ENCODE assay signal across 30 cellular contexts in the genomic region with DNA sequence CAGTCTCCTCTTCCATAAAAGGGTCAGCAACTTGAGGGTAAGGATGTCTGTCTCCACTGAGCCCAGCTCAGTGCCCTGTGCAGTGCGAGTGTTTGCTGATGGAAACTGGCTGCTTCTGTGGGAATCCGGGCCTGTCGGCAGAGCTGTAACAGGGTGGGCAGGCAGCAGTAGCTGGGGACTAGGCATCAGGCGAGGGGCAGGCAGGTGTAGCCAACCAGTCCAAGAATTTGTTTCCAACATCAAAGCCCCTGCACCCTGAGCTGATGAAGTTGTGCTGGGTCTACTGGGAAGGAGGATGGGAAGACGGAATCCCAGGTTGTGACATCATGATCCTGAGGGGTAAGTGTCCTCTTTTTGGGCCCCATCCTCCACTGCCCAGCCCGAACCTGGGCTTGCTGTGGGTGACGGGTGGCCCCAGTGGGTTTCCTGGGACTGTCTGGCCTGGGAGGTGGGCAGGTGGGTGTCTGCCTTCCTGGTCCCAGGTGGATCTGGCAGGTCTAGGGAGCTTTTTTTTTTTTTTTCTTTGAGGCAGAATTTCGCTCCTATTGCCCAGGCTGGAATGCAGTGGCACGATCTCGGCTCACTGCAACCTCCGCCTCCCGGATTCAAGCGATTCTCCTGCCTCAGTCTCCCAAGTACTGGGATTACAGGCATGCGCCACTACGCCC. TPM values are rescaled to one million over a fixed set of nuclear protein-coding genes. Genes with fewer than 3 reads are reported as not detected.
DNase-seq lines count a peak whose midpoint lies in the region; FAIRE-seq and TF ChIP-seq lines count a peak whose summit lies in the region.
"Had no signal": no experiment of that assay in that cellular context is flagged by ENCODE, and none has a peak within 500 bp of the region (broad histone marks: within the 10 kb centered on the region; RNA-seq: fewer than 3 reads in every experiment).

No MANE protein-coding gene starts in this region.

- H3K4me1 ChIP-seq in HEK293 (ENCODE audit: control insufficient read depth, insufficient read depth, low read length) (no peaks in the 10 kb centered on the region), H1 (replicated peaks in 1 of 4; ENCODE audit: control insufficient read depth in 3 of 4, insufficient read depth in 4 of 4, low read length in 3 of 4) (peaks cover 0 to 3% (median 0%) of the 10 kb centered on the region in 4 experiments; a peak in 1 of 7 replicates), spleen (peaks cover 0 to 14% (median 6%) of the 10 kb centered on the region in 6 donors), uterus (no peaks in the 10 kb centered on the region)
- H3K4me1 ChIP-seq: BLaER1 treated with 17β-estradiol and CSF1 and Interleukin-3, amounts not matched to agents 10 nM and 100 nM; esophagus squamous epithelium had no signal

- H3K4me3 Mint-ChIP-seq in Calu3 (ENCODE audit: low read depth, unreplicated experiment) = no peak overlapping the region
- no peak overlapping the region for H3K4me3 Mint-ChIP-seq in activated CD4-positive, alpha-beta memory T cell treated with anti-CD3 and anti-CD28 coated beads, Interleukin-2, amount 10 ng/mL, durations not matched to agents 7 days and 5 days
- H3K4me3 Mint-ChIP-seq: activated CD8-positive, alpha-beta memory T cell treated with anti-CD3 and anti-CD28 coated beads, Interleukin-2, amount 10 ng/mL, durations not matched to agents 7 days and 5 days; endodermal cell had no signal

- no peak for TF ChIP-seq RAD21 in H1 (IDR thresholded peaks at IDR 0.05 in 1 of 2, conservative IDR thresholded peaks at IDR 0.05 in 1 of 2; ENCODE audit: low read depth in 2 of 2, low read length in 2 of 2)

- H2BK12ac ChIP-seq in H1 (ENCODE audit: low read depth, low read length) = no peak overlapping the region

- intact Hi-C loops in Calu3 (cut with micrococcal nuclease; ENCODE audit: unreplicated experiment) = no loop called here
- intact Hi-C loops in spleen (cut with DNase I; ENCODE audit: low total_unique reads) = no loop called here
- intact Hi-C loops in uterus (cut with DNase I; ENCODE audit: low total_unique reads) = no loop called here

- TF ChIP-seq POLR2A in H1 (IDR thresholded peaks at IDR 0.05; ENCODE audit: control extremely low read depth in 1 of 2, low read depth in 2 of 2, low read length in 2 of 2) = peak in 1 of 2 experiments; percentile 17; a peak in 1 of 3 replicates
- no peak for TF ChIP-seq POLR2A in spleen (IDR thresholded peaks at IDR 0.05)
- no peak for TF ChIP-seq POLR2A in uterus (IDR thresholded peaks at IDR 0.05)

- no peak overlapping the region for H3K4me3 ChIP-seq in HEK293 (ENCODE audit: low read depth, low read length)
- no peak overlapping the region for H3K4me3 ChIP-seq in H1 (ENCODE audit: extremely low read depth in 1 of 4, insufficient read depth in 2 of 4, low read depth in 3 of 4, low read length in 4 of 4)
- H3K4me3 ChIP-seq in spleen = no peak overlapping the region
- H3K4me3 ChIP-seq in uterus = no peak overlapping the region
- H3K4me3 ChIP-seq: BLaER1 treated with 17β-estradiol and CSF1 and Interleukin-3, amounts not matched to agents 10 nM and 100 nM; esophagus squamous epithelium; PC-9 had no signal

- H3K27me3 Mint-ChIP-seq in Calu3 (ENCODE audit: unreplicated experiment) = no peaks in the 10 kb centered on the region
- no peaks in the 10 kb centered on the region for H3K27me3 Mint-ChIP-seq in activated CD4-positive, alpha-beta memory T cell treated with anti-CD3 and anti-CD28 coated beads, Interleukin-2, amount 10 ng/mL, durations not matched to agents 7 days and 5 days
- H3K27me3 Mint-ChIP-seq: activated CD8-positive, alpha-beta memory T cell treated with anti-CD3 and anti-CD28 coated beads, Interleukin-2, amount 10 ng/mL, durations not matched to agents 7 days and 5 days had no signal

- no peak overlapping the region for H3K56ac ChIP-seq in H1 (replicated peaks; ENCODE audit: insufficient read length, low read depth, low read length)

- POLR2A ChIA-PET in HEK293 (lab: Yijun Ruan, JAX) = interaction anchor here (0.6 to 1.5 kb wide), 3 partner anchors 12 to 119 kb away, joined by 3 to 4 read pairs (median 3); partner anchors contain the start of gene DPP3
- POLR2A ChIA-PET in H1 (lab: Charles Lee; ENCODE audit: partially characterized antibody) = interaction anchor here (0.7 to 28.7 kb wide), 11 partner anchors 8 to 339 kb away, joined by 3 to 487 read pairs (median 6); partner anchors contain the start of genes B4GAT1, BRMS1, RAB1B and RIN1
- POLR2A ChIA-PET in activated CD4-positive, alpha-beta memory T cell treated with anti-CD3 and anti-CD28 coated beads, Interleukin-2, amount 10 ng/mL, durations not matched to agents 7 days and 5 days (lab: Charles Lee) = no interaction called here

- H4K91ac ChIP-seq in H1 (replicated peaks; ENCODE audit: insufficient read length, low read length) = no peak overlapping the region

- no peaks in the 10 kb centered on the region for H3K9me3 Mint-ChIP-seq in Calu3 (ENCODE audit: low read depth, unreplicated experiment)
- no peaks in the 10 kb centered on the region for H3K9me3 Mint-ChIP-seq in activated CD4-positive, alpha-beta memory T cell treated with anti-CD3 and anti-CD28 coated beads, Interleukin-2, amount 10 ng/mL, durations not matched to agents 7 days and 5 days
- H3K9me3 Mint-ChIP-seq: activated naive CD4-positive, alpha-beta T cell treated with anti-CD3 and anti-CD28 coated beads, Interleukin-2, amount 50 U/mL, for 72 hours; endodermal cell had no signal

- no peak overlapping the region for H2AK5ac ChIP-seq in H1 (ENCODE audit: low read depth, low read length)

- no peaks in the 10 kb centered on the region for H3K4me1 Mint-ChIP-seq in Calu3 (ENCODE audit: low read depth, unreplicated experiment)
- no peaks in the 10 kb centered on the region for H3K4me1 Mint-ChIP-seq in activated CD4-positive, alpha-beta memory T cell treated with anti-CD3 and anti-CD28 coated beads, Interleukin-2, amount 10 ng/mL, durations not matched to agents 7 days and 5 days
- H3K4me1 Mint-ChIP-seq: activated CD8-positive, alpha-beta memory T cell treated with anti-CD3 and anti-CD28 coated beads, Interleukin-2, amount 10 ng/mL, durations not matched to agents 7 days and 5 days; endodermal cell had no signal

- H4K8ac ChIP-seq in H1 (ENCODE audit: extremely low read depth, insufficient read depth, low read length) = no peak overlapping the region

- H3K14ac ChIP-seq in H1 (ENCODE audit: insufficient read length) = no peak overlapping the region

- H3K79me2 ChIP-seq in H1 (ENCODE audit: control insufficient read depth in 1 of 2, insufficient read depth in 2 of 2, low read length in 2 of 2) = no peaks in the 10 kb centered on the region

- no peak for FAIRE-seq in H1 (lab: Jason Lieb, UNC)
- FAIRE-seq: GM18507 had no signal

- no peak overlapping the region for H3K4me2 ChIP-seq in H1 (ENCODE audit: insufficient read depth in 1 of 2, low read depth in 2 of 2, low read length in 2 of 2)
- H3K4me2 ChIP-seq: BLaER1 treated with 17β-estradiol and CSF1 and Interleukin-3, amounts not matched to agents 10 nM and 100 nM; PC-9 had no signal

- H3K27ac ChIP-seq in HEK293 (ENCODE audit: extremely low read depth, low read depth, low read length) (no peak overlapping the region), H1 (ENCODE audit: low read depth, low read length) (no peak overlapping the region), spleen (no peak overlapping the region), uterus (no peak overlapping the region)
- H3K27ac ChIP-seq: esophagus squamous epithelium, PC-9, WERI-Rb-1 had no signal

- H2BK5ac ChIP-seq in H1 (ENCODE audit: low read depth, low read length) = no peak overlapping the region; the same call in 1 of the 2 replicates

- no peak overlapping the region for H3K4ac ChIP-seq in H1 (replicated peaks; ENCODE audit: insufficient read length, low read depth, low read length)

- TF ChIP-seq CTCF in Calu3 (IDR thresholded peaks at IDR 0.05; ENCODE audit: unreplicated experiment) = no peak
- no peak for TF ChIP-seq CTCF in HEK293 (tag by site-specific recombination; IDR thresholded peaks at IDR 0.05)
- no peak for TF ChIP-seq CTCF in H1 (IDR thresholded peaks at IDR 0.05; ENCODE audit: control extremely low read depth in 1 of 3, insufficient read depth in 1 of 3, low read depth in 1 of 3, low read length in 3 of 3)
- no peak for TF ChIP-seq CTCF in spleen (IDR thresholded peaks at IDR 0.05 in 8 of 11, conservative IDR thresholded peaks at IDR 0.05 in 3 of 11)
- TF ChIP-seq CTCF in uterus (IDR thresholded peaks at IDR 0.05) = no peak

- 94% methylated on average over 11 of the region's 15 CpGs; no CpG with 5 or more reads in 1 of the 2 experiments for WGBS in H1 (ENCODE audit: extremely low coverage in 1 of 2, insufficient coverage in 1 of 2, insufficient read length in 1 of 2, insufficient replicate concordance in 2 of 2, low coverage in 1 of 2, low lambda C conversion rate in 2 of 2, missing lambda C conversion rate in 1 of 2), 2 experiments
- 89 to 96% (median 94%) methylated on average over 13 to 15 of the region's 15 CpGs for WGBS in spleen, 5 donors

- H3K27ac Mint-ChIP-seq in Calu3 (ENCODE audit: unreplicated experiment) = peak overlapping the region; percentile 42
- no peak overlapping the region for H3K27ac Mint-ChIP-seq in activated CD4-positive, alpha-beta memory T cell treated with anti-CD3 and anti-CD28 coated beads, Interleukin-2, amount 10 ng/mL, durations not matched to agents 7 days and 5 days
- H3K27ac Mint-ChIP-seq: activated CD8-positive, alpha-beta memory T cell treated with anti-CD3 and anti-CD28 coated beads, Interleukin-2, amount 10 ng/mL, durations not matched to agents 7 days and 5 days had no signal

- H2BK15ac ChIP-seq in H1 (ENCODE audit: low read length) = no peak overlapping the region

- no peak overlapping the region for H4K5ac ChIP-seq in H1 (ENCODE audit: insufficient read length, low read depth, low read length)

- no peaks in the 10 kb centered on the region for H3K23me2 ChIP-seq in H1 (ENCODE audit: low read depth, low read length)

- H2BK20ac ChIP-seq in H1 (ENCODE audit: low read length) = no peak overlapping the region

- no TSS peak for BruUV-seq in Calu3 (replicated peaks; lab: Mats Ljungman, UMichigan)

- peaks cover 75% of the 10 kb centered on the region for H3K36me3 Mint-ChIP-seq in Calu3 (ENCODE audit: insufficient read depth, unreplicated experiment)
- H3K36me3 Mint-ChIP-seq in activated CD4-positive, alpha-beta memory T cell treated with anti-CD3 and anti-CD28 coated beads, Interleukin-2, amount 10 ng/mL, durations not matched to agents 7 days and 5 days (ENCODE audit: low read depth) = no peaks in the 10 kb centered on the region
- H3K36me3 Mint-ChIP-seq: activated naive CD4-positive, alpha-beta T cell treated with anti-CD3 and anti-CD28 coated beads, Interleukin-2, amount 50 U/mL, for 72 hours had no signal

- H3K36me3 ChIP-seq in HEK293 (ENCODE audit: control insufficient read depth in 2 of 2, insufficient read depth in 1 of 2, low read length in 2 of 2) (peaks cover 0 to 23% of the 10 kb centered on the region in 2 experiments; a peak in 1 of 3 replicates), H1 (ENCODE audit: control insufficient read depth in 2 of 4, insufficient read depth in 4 of 4, low read length in 3 of 4) (peaks cover 10 to 26% (median 22%) of the 10 kb centered on the region in 4 experiments), spleen (no peaks in the 10 kb centered on the region), uterus (no peaks in the 10 kb centered on the region)

- no peak overlapping the region for H2AFZ ChIP-seq in H1 (ENCODE audit: low read length)
- H2AFZ ChIP-seq: PC-9 had no signal

- TF ChIP-seq EP300 in H1 (IDR thresholded peaks at IDR 0.05; ENCODE audit: borderline replicate concordance in 1 of 2, low read depth in 2 of 2, low read length in 2 of 2) = no peak

- no peak overlapping the region for H3K18ac ChIP-seq in H1 (ENCODE audit: extremely low read depth, low read length)

- H3K79me1 ChIP-seq in H1 (ENCODE audit: low read depth, low read length) = no peaks in the 10 kb centered on the region

- no peaks in the 10 kb centered on the region for H3K9me3 ChIP-seq in HEK293 (ENCODE audit: control insufficient read depth, insufficient read depth, low read depth, low read length)
- H3K9me3 ChIP-seq in H1 (ENCODE audit: insufficient read depth in 2 of 2, low read depth in 1 of 2, low read length in 1 of 2) = no peaks in the 10 kb centered on the region
- no peaks in the 10 kb centered on the region for H3K9me3 ChIP-seq in spleen
- no peaks in the 10 kb centered on the region for H3K9me3 ChIP-seq in uterus
- H3K9me3 ChIP-seq: BLaER1 treated with 17β-estradiol and CSF1 and Interleukin-3, amounts not matched to agents 10 nM and 100 nM; esophagus squamous epithelium had no signal

- peaks cover 0 to 11% of the 10 kb centered on the region in 2 experiments for H4K20me1 ChIP-seq in H1 (replicated peaks in 1 of 2; ENCODE audit: control insufficient read depth in 1 of 2, insufficient read depth in 2 of 2, low read length in 2 of 2)

- no peaks in the 10 kb centered on the region for H3K27me3 ChIP-seq in H1 (replicated peaks in 1 of 4; ENCODE audit: control insufficient read depth in 3 of 4, extremely low read depth in 1 of 4, insufficient read depth in 3 of 4, low read length in 3 of 4)
- no peaks in the 10 kb centered on the region for H3K27me3 ChIP-seq in spleen (replicated peaks in 1 of 7)
- H3K27me3 ChIP-seq in uterus = no peaks in the 10 kb centered on the region
- H3K27me3 ChIP-seq: BLaER1 treated with 17β-estradiol and CSF1 and Interleukin-3, amounts not matched to agents 10 nM and 100 nM; esophagus squamous epithelium had no signal

- no peak overlapping the region for H3K9ac ChIP-seq in H1 (replicated peaks in 1 of 4; ENCODE audit: extremely low read depth in 1 of 4, low read depth in 3 of 4, low read length in 3 of 4)

- no peak for DNase-seq in Calu3
- DNase-seq in H1 (ENCODE audit: low read depth in 1 of 2, low spot score in 2 of 2) = no peak
- peak; percentile 37 for DNase-seq in spleen
- DNase-seq in T1000 (lab: John Stamatoyannopoulos, UW) = no peak
- DNase-seq in activated CD4-positive, alpha-beta memory T cell treated with anti-CD3 and anti-CD28 coated beads, Interleukin-2, amount 10 ng/mL, durations not matched to agents 7 days and 5 days = no peak
- DNase-seq in uterus = no peak
- DNase-seq: activated CD4-positive, alpha-beta T cell treated with anti-CD3 and anti-CD28 coated beads, Interleukin-2, amount 50 U/mL, for 1 hour; activated CD8-positive, alpha-beta memory T cell treated with anti-CD3 and anti-CD28 coated beads, Interleukin-2, amount 10 ng/mL, durations not matched to agents 7 days and 5 days; anterior cingulate cortex; COR-L47; cortex of kidney; DMS79 treated with DMSO at 0.1 percent for 48 hours; esophagus squamous epithelium; foreskin melanocyte; NCI-H1105; NCI-H2029; NCI-H526; NK-92 treated with Interleukin-12 subunit alpha and Interleukin-12 subunit beta, amount 100 ng/mL, for 24 hours; PC-9; SHP77; stimulated activated CD4-positive, alpha-beta T cell treated with anti-CD3 and anti-CD28 coated beads, Interleukin-15, amount 100 ng/mL, for 24 hours; stimulated activated naive CD4-positive, alpha-beta T cell treated with Interleukin-2 at 50 U/mL for 16 hours; WERI-Rb-1 had no signal

- CTCF ChIA-PET in Calu3 (lab: Charles Lee) (no interaction called here), HEK293 (lab: Yijun Ruan, JAX) (no interaction called here), H1 (lab: Charles Lee; ENCODE audit: partially characterized antibody) (interaction anchor here (0.6 to 3.0 kb wide), 5 partner anchors 11 to 49 kb away, joined by 3 to 14 read pairs (median 5); partner anchors contain the start of genes B4GAT1 and SLC29A2)
- CTCF ChIA-PET in activated CD4-positive, alpha-beta memory T cell treated with anti-CD3 and anti-CD28 coated beads, Interleukin-2, amount 10 ng/mL, durations not matched to agents 7 days and 5 days (lab: Charles Lee) = interaction anchor here (1.1 to 2.1 kb wide), 3 partner anchors 24 to 29 kb away, joined by 3 to 7 read pairs (median 3); no protein-coding TSS in a partner anchor

- H2BK120ac ChIP-seq in H1 (replicated peaks; ENCODE audit: low read depth, low read length) = no peak overlapping the region

- H3K23ac ChIP-seq in H1 (ENCODE audit: insufficient read length) = no peak overlapping the region

RNA-seq across cellular contexts. Expression of gene SLC29A2, which starts 11.0 kb away (rescaled TPM):
- total RNA-seq in Calu3 (2022) = 37.7 and 40.4 TPM in 2 replicates
- total RNA-seq in H1 (2021; fragmentation: NEBNext Ultra II Directional; extraction: Animal tissue kit (Norgen Biotek cat#: 25700)) = 29.3 and 32.4 TPM in 2 replicates
- polyA plus RNA-seq in H1 (2011; rRNA removed) = 31.6 and 42.0 TPM in 2 replicates
- 23.1 TPM for polyA plus RNA-seq in H1 (2011; cell fraction: cytosol; rRNA removed)
- polyA plus RNA-seq in H1 (2011; cell fraction: nucleus; rRNA removed) = 104 TPM
- 29.3 to 42.0 TPM (median 39.3 TPM) in 4 replicates for polyA plus RNA-seq in H1 (2012, experiment 1 of 2)
- polyA plus RNA-seq in H1 (2012, experiment 2 of 2) = 33.0 TPM
- 40.7 TPM for polyA plus RNA-seq in H1 (2013, experiment 1 of 2)
- 42.8 TPM for polyA plus RNA-seq in H1 (2013, experiment 2 of 2)
- 16.4 and 20.7 TPM in 2 replicates for polyA minus RNA-seq in H1 (2011; rRNA and poly(A)+ RNA removed)
- 18.6 TPM for polyA minus RNA-seq in H1 (2011; cell fraction: cytosol; rRNA and poly(A)+ RNA removed)
- polyA minus RNA-seq in H1 (2011; cell fraction: nucleus; rRNA and poly(A)+ RNA removed) = 25.3 TPM
- total RNA-seq in spleen = 1 to 10 TPM; 1.9 to 5.0 (median 4.0) TPM
- polyA plus RNA-seq in spleen = 1 to 10 TPM; 4.8 to 8.4 (median 7.4) TPM
- total RNA-seq in activated CD4-positive, alpha-beta memory T cell treated with anti-CD3 and anti-CD28 coated beads, Interleukin-2, amount 10 ng/mL, durations not matched to agents 7 days and 5 days = 1 to 10 TPM; 8.4 to 9.0 TPM
- total RNA-seq in uterus = 1 to 10 TPM in 2 of 4 donors, under 1 TPM in 1, not detected in 1; 0.26 to 3.5 (median 1.5) TPM

RNA-seq across cellular contexts. Expression of gene B4GAT1, which starts 13.1 kb away (rescaled TPM):
- 11.8 and 12.2 TPM in 2 replicates for total RNA-seq in Calu3 (2022)
- 27.1 and 27.8 TPM in 2 replicates for total RNA-seq in H1 (2021; fragmentation: NEBNext Ultra II Directional; extraction: Animal tissue kit (Norgen Biotek cat#: 25700))
- polyA plus RNA-seq in H1 (2011; rRNA removed) = 22.2 and 32.8 TPM in 2 replicates
- polyA plus RNA-seq in H1 (2011; cell fraction: cytosol; rRNA removed) = 21.6 TPM
- 23.0 TPM for polyA plus RNA-seq in H1 (2011; cell fraction: nucleus; rRNA removed)
- 26.1 to 32.8 TPM (median 30.5 TPM) in 4 replicates for polyA plus RNA-seq in H1 (2012, experiment 1 of 2)
- polyA plus RNA-seq in H1 (2012, experiment 2 of 2) = 43.2 TPM
- 36.2 TPM for polyA plus RNA-seq in H1 (2013, experiment 1 of 2)
- 34.2 TPM for polyA plus RNA-seq in H1 (2013, experiment 2 of 2)
- 6.5 and 9.5 TPM in 2 replicates for polyA minus RNA-seq in H1 (2011; rRNA and poly(A)+ RNA removed)
- 15.2 TPM for polyA minus RNA-seq in H1 (2011; cell fraction: cytosol; rRNA and poly(A)+ RNA removed)
- polyA minus RNA-seq in H1 (2011; cell fraction: nucleus; rRNA and poly(A)+ RNA removed) = 8.3 TPM
- 10 to 100 TPM in 5 of 7 donors, 1 to 10 TPM in 2; 6.3 to 23.4 (median 13.9) TPM for total RNA-seq in spleen
- polyA plus RNA-seq in spleen = 1 to 10 TPM; 4.3 to 8.9 (median 8.7) TPM
- total RNA-seq in activated CD4-positive, alpha-beta memory T cell treated with anti-CD3 and anti-CD28 coated beads, Interleukin-2, amount 10 ng/mL, durations not matched to agents 7 days and 5 days = 1 to 10 TPM; 8.4 to 8.7 TPM
- 10 to 100 TPM; 13.2 to 44.8 (median 26.2) TPM for total RNA-seq in uterus

RNA-seq across cellular contexts. Expression of gene BRMS1, which starts 15.6 kb away (rescaled TPM):
- total RNA-seq in Calu3 (2022) (48.1 and 51.0 TPM in 2 replicates), spleen (10 to 100 TPM; 32.3 to 52.5 (median 37.2) TPM), uterus (10 to 100 TPM; 15.0 to 77.4 (median 21.9) TPM)
- 44.8 and 46.1 TPM in 2 replicates for total RNA-seq in H1 (2021; fragmentation: NEBNext Ultra II Directional; extraction: Animal tissue kit (Norgen Biotek cat#: 25700))
- polyA plus RNA-seq in H1 (2011; rRNA removed) (39.2 and 46.5 TPM in 2 replicates), spleen (10 to 100 TPM; 61.6 to 90.6 (median 83.0) TPM)
- polyA plus RNA-seq in H1 (2011; cell fraction: cytosol; rRNA removed) = 51.8 TPM
- polyA plus RNA-seq in H1 (2011; cell fraction: nucleus; rRNA removed) = 43.6 TPM
- polyA plus RNA-seq in H1 (2012, experiment 1 of 2) = 28.2 to 53.4 TPM (median 50.2 TPM) in 4 replicates
- 55.2 TPM for polyA plus RNA-seq in H1 (2012, experiment 2 of 2)
- 30.3 TPM for polyA plus RNA-seq in H1 (2013, experiment 1 of 2)
- 31.5 TPM for polyA plus RNA-seq in H1 (2013, experiment 2 of 2)
- polyA minus RNA-seq in H1 (2011; rRNA and poly(A)+ RNA removed) = 10.5 and 13.1 TPM in 2 replicates
- 12.4 TPM for polyA minus RNA-seq in H1 (2011; cell fraction: cytosol; rRNA and poly(A)+ RNA removed)
- polyA minus RNA-seq in H1 (2011; cell fraction: nucleus; rRNA and poly(A)+ RNA removed) = 9.7 TPM
- 10 to 100 TPM; 39.7 to 40.4 TPM for total RNA-seq in activated CD4-positive, alpha-beta memory T cell treated with anti-CD3 and anti-CD28 coated beads, Interleukin-2, amount 10 ng/mL, durations not matched to agents 7 days and 5 days

RNA-seq across cellular contexts. Expression of gene RIN1, which starts 24.3 kb away (rescaled TPM):
- 17.6 and 23.7 TPM in 2 replicates for total RNA-seq in Calu3 (2022)
- 5.4 and 6.6 TPM in 2 replicates for total RNA-seq in H1 (2021; fragmentation: NEBNext Ultra II Directional; extraction: Animal tissue kit (Norgen Biotek cat#: 25700))
- 2.5 and 3.8 TPM in 2 replicates for polyA plus RNA-seq in H1 (2011; rRNA removed)
- 2.3 TPM for polyA plus RNA-seq in H1 (2011; cell fraction: cytosol; rRNA removed)
- 10.6 TPM for polyA plus RNA-seq in H1 (2011; cell fraction: nucleus; rRNA removed)
- 2.5 to 4.3 TPM (median 3.7 TPM) in 4 replicates for polyA plus RNA-seq in H1 (2012, experiment 1 of 2)
- polyA plus RNA-seq in H1 (2012, experiment 2 of 2) = 2.9 TPM
- 4.4 TPM for polyA plus RNA-seq in H1 (2013, experiment 1 of 2)
- polyA plus RNA-seq in H1 (2013, experiment 2 of 2) = 4.3 TPM
- 0.66 and 0.98 TPM in 2 replicates for polyA minus RNA-seq in H1 (2011; rRNA and poly(A)+ RNA removed)
- 6.0 TPM for polyA minus RNA-seq in H1 (2011; cell fraction: cytosol; rRNA and poly(A)+ RNA removed)
- polyA minus RNA-seq in H1 (2011; cell fraction: nucleus; rRNA and poly(A)+ RNA removed) = 2.7 TPM
- 10 to 100 TPM in 1 of 7 donors, 1 to 10 TPM in 6; 5.7 to 10.9 (median 8.9) TPM for total RNA-seq in spleen
- 1 to 10 TPM; 2.3 to 7.8 (median 7.0) TPM for polyA plus RNA-seq in spleen
- total RNA-seq in activated CD4-positive, alpha-beta memory T cell treated with anti-CD3 and anti-CD28 coated beads, Interleukin-2, amount 10 ng/mL, durations not matched to agents 7 days and 5 days = under 1 TPM; 0.43 to 0.73 TPM
- 10 to 100 TPM in 2 of 4 donors, 1 to 10 TPM in 2; 1.8 to 26.6 (median 8.6) TPM for total RNA-seq in uterus

RNA-seq across cellular contexts. Expression of gene CD248, which starts 43.7 kb away (rescaled TPM):
- total RNA-seq in Calu3 (2022) (not detected in 2 replicates), spleen (10 to 100 TPM in 2 of 7 donors, 1 to 10 TPM in 5; 4.7 to 15.7 (median 6.5) TPM), uterus (10 to 100 TPM; 14.1 to 91.2 (median 46.2) TPM)
- total RNA-seq in H1 (2021; fragmentation: NEBNext Ultra II Directional; extraction: Animal tissue kit (Norgen Biotek cat#: 25700)) = 3.7 and 3.9 TPM in 2 replicates
- polyA plus RNA-seq in H1 (2011; rRNA removed) (2.7 and 4.6 TPM in 2 replicates), spleen (1 to 10 TPM; 1.7 to 2.7 (median 2.0) TPM)
- 0.84 TPM for polyA plus RNA-seq in H1 (2011; cell fraction: cytosol; rRNA removed)
- 3.0 TPM for polyA plus RNA-seq in H1 (2011; cell fraction: nucleus; rRNA removed)
- 1.9 to 3.4 TPM (median 2.7 TPM) in 4 replicates for polyA plus RNA-seq in H1 (2012, experiment 1 of 2)
- polyA plus RNA-seq in H1 (2012, experiment 2 of 2) = 2.8 TPM
- 11.9 TPM for polyA plus RNA-seq in H1 (2013, experiment 1 of 2)
- 11.8 TPM for polyA plus RNA-seq in H1 (2013, experiment 2 of 2)
- 0.61 and 0.95 TPM in 2 replicates for polyA minus RNA-seq in H1 (2011; rRNA and poly(A)+ RNA removed)
- 1.5 TPM for polyA minus RNA-seq in H1 (2011; cell fraction: cytosol; rRNA and poly(A)+ RNA removed)
- 1.5 TPM for polyA minus RNA-seq in H1 (2011; cell fraction: nucleus; rRNA and poly(A)+ RNA removed)
- total RNA-seq in activated CD4-positive, alpha-beta memory T cell treated with anti-CD3 and anti-CD28 coated beads, Interleukin-2, amount 10 ng/mL, durations not matched to agents 7 days and 5 days = not detected
- total RNA-seq: M059J, PC-9 had no signal
- polyA plus RNA-seq: neural cell had no signal

Comparison
In these comparisons a context has a peak if more than half of its experiments do, and no peak if none do; other contexts are left out.
1. CTCF ChIA-PET loops: an anchor here in H1 (0.6 to 3.0 kb wide) and activated CD4-positive, alpha-beta memory T cell treated with anti-CD3 and anti-CD28 coated beads, Interleukin-2, amount 10 ng/mL, durations not matched to agents 7 days and 5 days (1.1 to 2.1 kb wide); none called in Calu3 and HEK293.